19 cellular contexts compared by ENCODE assay signal in genomic region chr12:20863056-20863455, GRCh38. TPM values are rescaled to one million over a fixed set of nuclear protein-coding genes. Genes with fewer than 3 reads are reported as not detected.
DNase-seq lines count a peak whose midpoint lies in the region; ATAC-seq and TF ChIP-seq lines count a peak whose summit lies in the region.
"Had no signal": no experiment of that assay in that cellular context is flagged by ENCODE, and none has a peak within 500 bp of the region (broad histone marks: within the 10 kb centered on the region; RNA-seq: fewer than 3 reads in every experiment).

No MANE protein-coding gene starts in this region.

- H2BK15ac ChIP-seq in H9 (ENCODE audit: low read depth, low read length), result no peak overlapping the region
- H2BK15ac ChIP-seq in mesendoderm (replicated peaks; ENCODE audit: low read depth), result no peak overlapping the region

- H4K91ac ChIP-seq in H9 (ENCODE audit: insufficient read length, low read depth, low read length), result no peak overlapping the region

- no peak overlapping the region for H2BK20ac ChIP-seq in H9 (ENCODE audit: low read depth, low read length, poor library complexity, severe bottlenecking)

- 0 out of 2 replicates have a peak, but pooled peaks have one; percentile 9 for TF ChIP-seq CTCF in C4-2B (conservative IDR thresholded peaks at IDR 0.05)
- peak; percentile 42 for TF ChIP-seq CTCF in H9 (conservative IDR thresholded peaks at IDR 0.05)
- TF ChIP-seq CTCF in endodermal cell (conservative IDR thresholded peaks at IDR 0.05), result peak; percentile 73

- H3K4me2 ChIP-seq in H9 (ENCODE audit: insufficient read depth, insufficient read length, low read length), result no peak overlapping the region
- H3K4me2 ChIP-seq in mesendoderm (ENCODE audit: low read length), result no peak overlapping the region
- H3K4me2 ChIP-seq: BLaER1 had no signal

- no peaks in the 10 kb centered on the region for H3K23me2 ChIP-seq in H9 (ENCODE audit: insufficient read length, low read depth, low read length, poor library complexity, severe bottlenecking)

- no peaks in the 10 kb centered on the region for H4K20me1 ChIP-seq in H9 (ENCODE audit: control insufficient read depth, insufficient read depth, insufficient read length)
- H4K20me1 ChIP-seq: BLaER1 had no signal

- no peak for DNase-seq in H9
- DNase-seq in endodermal cell, result peak; percentile 49
- peak; percentile 4 for DNase-seq in mesendoderm
- no peak for DNase-seq in activated CD4-positive, alpha-beta memory T cell treated with anti-CD3 and anti-CD28 coated beads, Interleukin-2, amount 10 ng/mL, durations not matched to agents 7 days and 5 days
- DNase-seq: 8988T; Calu3; CD8-positive, alpha-beta T cell; DMS79 treated with DMSO at 0.1 percent for 48 hours; GF-D8; KG1 had no signal

- H3K9me3 ChIP-seq in H9 (ENCODE audit: control insufficient read depth, low read depth, low read length) (no peaks in the 10 kb centered on the region), endodermal cell (ENCODE audit: control insufficient read depth, low read length) (no peaks in the 10 kb centered on the region)
- H3K9me3 ChIP-seq: BLaER1 had no signal

- H3K27me3 ChIP-seq in H9 (ENCODE audit: insufficient read depth, low read length) (no peaks in the 10 kb centered on the region), endodermal cell (ENCODE audit: control insufficient read depth, insufficient read depth, low read length, poor library complexity, severe bottlenecking) (no peaks in the 10 kb centered on the region), mesendoderm (ENCODE audit: insufficient read depth, low read length, poor library complexity) (no peaks in the 10 kb centered on the region)
- H3K27me3 ChIP-seq: BLaER1 had no signal

- H2AK5ac ChIP-seq in H9 (ENCODE audit: insufficient read length, low read length), result no peak overlapping the region
- H2AK5ac ChIP-seq in mesendoderm (ENCODE audit: low read length), result no peak overlapping the region

- H3K4ac ChIP-seq in H9 (ENCODE audit: low read depth, low read length) (no peak overlapping the region), mesendoderm (ENCODE audit: low read depth, low read length) (no peak overlapping the region)

- H3K79me2 ChIP-seq in H9 (ENCODE audit: insufficient read depth, low read length) (no peaks in the 10 kb centered on the region), mesendoderm (ENCODE audit: control insufficient read depth, insufficient read depth, low read length) (no peaks in the 10 kb centered on the region)

- POLR2A ChIA-PET in activated CD4-positive, alpha-beta memory T cell treated with anti-CD3 and anti-CD28 coated beads, Interleukin-2, amount 10 ng/mL, durations not matched to agents 7 days and 5 days (lab: Charles Lee), result no interaction called here

- no peak overlapping the region for H4K5ac ChIP-seq in H9 (ENCODE audit: insufficient read length, low read depth, low read length)
- H4K5ac ChIP-seq in mesendoderm (ENCODE audit: low read length), result no peak overlapping the region

- H3T11ph ChIP-seq in H9 (ENCODE audit: low read length), result no peak overlapping the region

- H2BK5ac ChIP-seq in H9 (ENCODE audit: insufficient read length, low read length) (no peak overlapping the region), mesendoderm (ENCODE audit: low read length) (no peak overlapping the region)

- H3K4me1 Mint-ChIP-seq in H9, result no peaks in the 10 kb centered on the region
- no peaks in the 10 kb centered on the region for H3K4me1 Mint-ChIP-seq in endodermal cell
- no peaks in the 10 kb centered on the region for H3K4me1 Mint-ChIP-seq in activated CD4-positive, alpha-beta memory T cell treated with anti-CD3 and anti-CD28 coated beads, Interleukin-2, amount 10 ng/mL, durations not matched to agents 7 days and 5 days

- ATAC-seq in HG03469 (IDR thresholded peaks at IDR 0.05; ENCODE audit: unreplicated experiment), result no peak
- no peak for ATAC-seq in GM21576 (IDR thresholded peaks at IDR 0.05; ENCODE audit: unreplicated experiment)
- ATAC-seq in HG03095 (IDR thresholded peaks at IDR 0.05; ENCODE audit: unreplicated experiment), result no peak
- ATAC-seq: CD8-positive, alpha-beta T cell; GM12878; HepG2 had no signal

- H3K9me3 Mint-ChIP-seq in H9 (no peaks in the 10 kb centered on the region), endodermal cell (no peaks in the 10 kb centered on the region)
- H3K9me3 Mint-ChIP-seq in activated CD4-positive, alpha-beta memory T cell treated with anti-CD3 and anti-CD28 coated beads, Interleukin-2, amount 10 ng/mL, durations not matched to agents 7 days and 5 days, result peaks cover 4% of the 10 kb centered on the region
- H3K9me3 Mint-ChIP-seq: CD8-positive, alpha-beta T cell had no signal

- H3K14ac ChIP-seq in H9 (ENCODE audit: insufficient read depth, low read length), result no peak overlapping the region

- H3K27me3 Mint-ChIP-seq in H9 (ENCODE audit: low read depth) (no peaks in the 10 kb centered on the region), endodermal cell (ENCODE audit: insufficient read depth) (no peaks in the 10 kb centered on the region)
- H3K27me3 Mint-ChIP-seq in activated CD4-positive, alpha-beta memory T cell treated with anti-CD3 and anti-CD28 coated beads, Interleukin-2, amount 10 ng/mL, durations not matched to agents 7 days and 5 days, result no peaks in the 10 kb centered on the region

- H3K36me3 ChIP-seq in endodermal cell (ENCODE audit: control insufficient read depth, insufficient read depth, low read length), result no peaks in the 10 kb centered on the region
- H3K36me3 ChIP-seq in mesendoderm (ENCODE audit: control insufficient read depth, insufficient read depth, low read length), result no peaks in the 10 kb centered on the region
- H3K36me3 ChIP-seq: BLaER1 had no signal

- no CpG with 5 or more reads among the region's 3 CpGs for WGBS in H9 (ENCODE audit: extremely low coverage, insufficient read length, low lambda C conversion rate)
- WGBS in endodermal cell (ENCODE audit: insufficient coverage in 1 of 2, insufficient read length in 1 of 2), 2 experiments, result 94 to 100% methylated on average over 1 to 3 of the region's 3 CpGs
- no CpG with 5 or more reads among the region's 3 CpGs for WGBS in mesendoderm (ENCODE audit: extremely low coverage, insufficient coverage, low lambda C conversion rate)

- no peak overlapping the region for H2BK12ac ChIP-seq in H9 (ENCODE audit: insufficient read length, low read depth, low read length)

- CTCF ChIA-PET in activated CD4-positive, alpha-beta memory T cell treated with anti-CD3 and anti-CD28 coated beads, Interleukin-2, amount 10 ng/mL, durations not matched to agents 7 days and 5 days (lab: Charles Lee), result no interaction called here

- no peak overlapping the region for H3K56ac ChIP-seq in H9 (ENCODE audit: insufficient read length, low read depth, low read length)
- H3K56ac ChIP-seq in mesendoderm (ENCODE audit: low read length), result no peak overlapping the region

- H3K18ac ChIP-seq in H9 (ENCODE audit: insufficient read length, low read depth, low read length) (no peak overlapping the region), mesendoderm (ENCODE audit: low read length) (no peak overlapping the region)

- no peak overlapping the region for H3K27ac ChIP-seq in C4-2B
- no peak overlapping the region for H3K27ac ChIP-seq in H9 (ENCODE audit: insufficient read length, low read depth, low read length)
- H3K27ac ChIP-seq in endodermal cell (ENCODE audit: low read depth, low read length), result no peak overlapping the region
- H3K27ac ChIP-seq in mesendoderm (ENCODE audit: low read depth, low read length), result no peak overlapping the region
- H3K27ac ChIP-seq: BLaER1 had no signal

- H3K9ac ChIP-seq in H9 (ENCODE audit: extremely low read depth, insufficient read length, low read length) (no peak overlapping the region), endodermal cell (ENCODE audit: extremely low read depth, low read length, poor library complexity, severe bottlenecking) (no peak overlapping the region), mesendoderm (ENCODE audit: low read length) (no peak overlapping the region)
- H3K9ac ChIP-seq: BLaER1 had no signal

- H3K4me3 Mint-ChIP-seq in H9 (no peak overlapping the region), endodermal cell (no peak overlapping the region)
- no peak overlapping the region for H3K4me3 Mint-ChIP-seq in activated CD4-positive, alpha-beta memory T cell treated with anti-CD3 and anti-CD28 coated beads, Interleukin-2, amount 10 ng/mL, durations not matched to agents 7 days and 5 days
- H3K4me3 Mint-ChIP-seq: CD8-positive, alpha-beta T cell had no signal

- H3K23ac ChIP-seq in H9 (ENCODE audit: insufficient read length, low read depth, low read length) (no peak overlapping the region), mesendoderm (ENCODE audit: low read length) (no peak overlapping the region)

- H4K8ac ChIP-seq in H9 (replicated peaks; ENCODE audit: insufficient read length, low read depth, low read length) (no peak overlapping the region), mesendoderm (ENCODE audit: low read depth, low read length) (no peak overlapping the region)

- H2AFZ ChIP-seq in H9 (ENCODE audit: low read length), result no peak overlapping the region

- H3K79me1 ChIP-seq in H9 (ENCODE audit: insufficient read depth, low read depth, low read length, poor library complexity, severe bottlenecking) (no peaks in the 10 kb centered on the region), mesendoderm (ENCODE audit: low read length) (no peaks in the 10 kb centered on the region)

- H2BK120ac ChIP-seq in H9 (ENCODE audit: low read depth, low read length, poor library complexity, severe bottlenecking) (no peak overlapping the region), mesendoderm (ENCODE audit: low read depth, low read length) (no peak overlapping the region)

- H3K36me3 Mint-ChIP-seq in H9 (ENCODE audit: insufficient read depth in 1 of 3, low read depth in 3 of 3) (no peaks in the 10 kb centered on the region), endodermal cell (ENCODE audit: low read depth) (no peaks in the 10 kb centered on the region)
- H3K36me3 Mint-ChIP-seq in activated CD4-positive, alpha-beta memory T cell treated with anti-CD3 and anti-CD28 coated beads, Interleukin-2, amount 10 ng/mL, durations not matched to agents 7 days and 5 days (ENCODE audit: low read depth), result no peaks in the 10 kb centered on the region
- H3K36me3 Mint-ChIP-seq: CD8-positive, alpha-beta T cell had no signal

- H3K4me1 ChIP-seq in H9 (ENCODE audit: insufficient read depth, low read length) (no peaks in the 10 kb centered on the region), endodermal cell (ENCODE audit: control insufficient read depth, insufficient read depth, low read length) (no peaks in the 10 kb centered on the region), mesendoderm (ENCODE audit: control insufficient read depth, low read depth, low read length) (no peaks in the 10 kb centered on the region)
- H3K4me1 ChIP-seq: BLaER1 had no signal

- H3K27ac Mint-ChIP-seq in H9, result no peak overlapping the region
- no peak overlapping the region for H3K27ac Mint-ChIP-seq in endodermal cell
- H3K27ac Mint-ChIP-seq in activated CD4-positive, alpha-beta memory T cell treated with anti-CD3 and anti-CD28 coated beads, Interleukin-2, amount 10 ng/mL, durations not matched to agents 7 days and 5 days, result no peak overlapping the region
- H3K27ac Mint-ChIP-seq: CD8-positive, alpha-beta T cell had no signal

- H3K4me3 ChIP-seq in endodermal cell (ENCODE audit: low read length) (no peak overlapping the region), mesendoderm (ENCODE audit: low read length) (no peak overlapping the region)
- H3K4me3 ChIP-seq: BLaER1, GM12878 had no signal

RNA-seq across cellular contexts. Expression of gene SLCO1B3, which starts 52.6 kb away (rescaled TPM):
- total RNA-seq in H9 (2021) (not detected in 2 replicates), endodermal cell (not detected)
- not detected for polyA plus RNA-seq in endodermal cell (2013, experiment 1 of 2)
- not detected for polyA plus RNA-seq in endodermal cell (2013, experiment 2 of 2)
- polyA plus RNA-seq in mesendoderm (2013, experiment 1 of 2), result not detected
- polyA plus RNA-seq in mesendoderm (2013, experiment 2 of 2), result not detected
- total RNA-seq in activated CD4-positive, alpha-beta memory T cell treated with anti-CD3 and anti-CD28 coated beads, Interleukin-2, amount 10 ng/mL, durations not matched to agents 7 days and 5 days, result not detected
- total RNA-seq: A673; CD8-positive, alpha-beta T cell; GM12878 had no signal
- polyA plus RNA-seq: AG04450, HepG2 had no signal

Comparison
In these comparisons a context has a peak if more than half of its experiments do, and no peak if none do; other contexts are left out.
1. CTCF ChIP-seq: peak in every context shown above with its lines; median percentile 73 in endodermal cell; 42 in H9; 9 in C4-2B.
2. DNase-seq: peak in endodermal cell (single experiment) and mesendoderm (single experiment); none in H9 (single experiment) and activated CD4-positive, alpha-beta memory T cell treated with anti-CD3 and anti-CD28 coated beads, Interleukin-2, amount 10 ng/mL, durations not matched to agents 7 days and 5 days (single experiment).